Comparison of ENCODE assay signal across 12 cellular contexts in genomic region chr3:102195198-102195948, GRCh38.
A peak's percentile ranks its signal among the peaks of the same experiment; 100 is the strongest.
DNase-seq lines count a peak whose midpoint lies in the region; ATAC-seq and TF ChIP-seq lines count a peak whose summit lies in the region.
"Had no signal": no experiment of that assay in that cellular context is flagged by ENCODE, and none has a peak within 500 bp of the region (broad histone marks: within the 10 kb centered on the region; RNA-seq: fewer than 3 reads in every experiment).

No MANE protein-coding gene starts in this region.

- no peak for TF ChIP-seq CTCF in chondrocyte (IDR thresholded peaks at IDR 0.05)

- H3K9me3 Mint-ChIP-seq in chondrocyte (ENCODE audit: low read depth) = no peaks in the 10 kb centered on the region
- H3K9me3 Mint-ChIP-seq: CD8-positive, alpha-beta memory T cell had no signal

- peaks cover 6% of the 10 kb centered on the region for H3K4me1 Mint-ChIP-seq in chondrocyte (ENCODE audit: low read depth)
- H3K4me1 Mint-ChIP-seq: CD8-positive, alpha-beta memory T cell had no signal

- ATAC-seq in GM19455 (IDR thresholded peaks at IDR 0.05; ENCODE audit: unreplicated experiment) = no peak

- no peaks in the 10 kb centered on the region for H3K27me3 Mint-ChIP-seq in chondrocyte (ENCODE audit: low read depth)

- peak overlapping the region; percentile 76 for H3K27ac Mint-ChIP-seq in chondrocyte (ENCODE audit: unreplicated experiment)
- H3K27ac Mint-ChIP-seq: CD8-positive, alpha-beta memory T cell had no signal

- DNase-seq in DMS53 treated with DMSO at 0.1 percent for 48 hours (lab: John Stamatoyannopoulos, UW; ENCODE audit: unreplicated experiment) (peak; percentile 28), HPDE6-E6E7 (ENCODE audit: extremely low spot score) (peak; percentile 79), chondrocyte (ENCODE audit: low spot score) (no peak), mucosa of gallbladder (ENCODE audit: low spot score) (peak; percentile 83), D341Med (ENCODE audit: low spot score) (no peak), globus pallidus (ENCODE audit: low spot score) (no peak), NOMO-1 treated with dmso at 0.1 percent for 144 hours (lab: John Stamatoyannopoulos, UW; ENCODE audit: unreplicated experiment) (no peak)
- DNase-seq: activated CD4-positive, alpha-beta T cell treated with anti-CD3 and anti-CD28 coated beads, Interleukin-2, amount 50 U/mL, for 4 hours; activated naive CD4-positive, alpha-beta T cell treated with Interleukin-2 at 50 U/mL for 16 hours; CD8-positive, alpha-beta memory T cell; NCI-H1436 had no signal

- H3K36me3 Mint-ChIP-seq in chondrocyte (ENCODE audit: low read depth) = peaks cover 2% of the 10 kb centered on the region
- H3K36me3 Mint-ChIP-seq: CD8-positive, alpha-beta memory T cell had no signal

- H3K4me3 Mint-ChIP-seq in chondrocyte (ENCODE audit: unreplicated experiment) = no peak overlapping the region
- H3K4me3 Mint-ChIP-seq: CD8-positive, alpha-beta memory T cell had no signal

Comparison
In these comparisons a context has a peak if more than half of its experiments do, and no peak if none do; other contexts are left out.
1. DNase-seq: peak in DMS53 treated with DMSO at 0.1 percent for 48 hours (single experiment), HPDE6-E6E7 (single experiment) and mucosa of gallbladder (single experiment); none in chondrocyte (single experiment), D341Med (single experiment), globus pallidus (single experiment) and NOMO-1 treated with dmso at 0.1 percent for 144 hours (single experiment).